ENCODE assay signal across 10 cellular contexts in the genomic region with DNA sequence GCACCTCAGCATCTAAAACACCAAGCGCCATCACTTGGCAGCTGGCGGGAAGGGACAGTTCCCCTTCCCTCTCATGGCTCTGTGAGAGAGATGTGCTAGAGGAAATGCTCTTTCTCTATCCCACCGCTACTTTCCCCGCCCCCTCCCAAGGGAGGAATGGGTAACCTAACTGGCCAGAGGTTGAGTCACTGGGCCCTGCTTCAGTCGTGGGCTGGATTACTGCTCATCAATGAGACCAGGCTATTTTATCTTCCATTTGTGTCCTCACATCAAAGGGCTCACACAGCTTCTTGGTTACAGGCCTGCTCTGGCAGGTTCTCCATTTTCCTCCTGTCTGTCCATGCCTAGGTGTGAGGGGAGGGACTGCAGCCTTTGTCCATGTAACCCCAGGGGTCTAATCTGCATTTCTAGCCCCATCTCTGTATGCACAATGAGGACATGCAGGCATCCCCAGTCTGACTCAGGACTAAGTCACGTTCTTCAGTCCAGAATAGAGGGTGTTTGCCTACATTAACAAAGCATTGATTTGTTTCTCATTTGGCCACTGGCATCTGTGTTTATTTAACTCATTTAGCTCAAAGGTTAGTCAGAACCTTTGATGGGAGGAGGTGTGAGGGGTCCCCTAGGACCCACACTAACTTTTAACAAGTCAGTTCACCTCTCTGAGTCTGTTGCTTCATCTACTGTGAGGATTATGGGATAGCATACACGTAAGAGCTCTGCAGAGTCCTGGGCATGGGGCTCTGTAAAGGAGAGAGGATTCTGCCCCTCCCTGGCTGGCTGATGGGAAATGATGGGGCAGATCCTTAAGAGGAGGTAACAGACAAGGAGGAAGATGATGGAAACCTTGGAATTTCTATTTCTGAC.
A peak's percentile ranks its signal among the peaks of the same experiment; 100 is the strongest.
DNase-seq lines count a peak whose midpoint lies in the region; ATAC-seq and TF ChIP-seq lines count a peak whose summit lies in the region.
"Had no signal": no experiment of that assay in that cellular context is flagged by ENCODE, and none has a peak within 500 bp of the region (broad histone marks: within the 10 kb centered on the region; RNA-seq: fewer than 3 reads in every experiment).

No MANE protein-coding gene starts in this region.

- CTCF ChIA-PET in SK-N-SH (lab: Yijun Ruan, JAX), result interaction anchor here (1.4 kb wide), 1 partner anchor 392 kb away, joined by 4 read pairs; no protein-coding TSS in a partner anchor

- H3K4me2 ChIP-seq in SK-N-SH (peak overlapping the region; percentile 37), smooth muscle cell (peak overlapping the region; percentile 39)

- POLR2A ChIA-PET in SK-N-SH (lab: Yijun Ruan, JAX), result no interaction called here

- H3K27ac Mint-ChIP-seq in HFFc6, result peak overlapping the region; percentile 87
- H3K27ac Mint-ChIP-seq: activated CD4-positive, alpha-beta T cell treated with anti-CD3 and anti-CD28 coated beads, Interleukin-2, amount 10 ng/mL, durations not matched to agents 24 days and 14 days had no signal

- H3K9me3 ChIP-seq in SK-N-SH (no peaks in the 10 kb centered on the region), smooth muscle cell (replicated peaks; ENCODE audit: low read depth) (no peaks in the 10 kb centered on the region)
- H3K9me3 ChIP-seq: heart right ventricle, neutrophil had no signal

- intact Hi-C loops in sciatic nerve (cut with DNase I), result no loop called here

- peaks cover 24% of the 10 kb centered on the region for H3F3A ChIP-seq in SK-N-SH (replicated peaks; ENCODE audit: insufficient read depth)
- peaks cover 12% of the 10 kb centered on the region for H3F3A ChIP-seq in smooth muscle cell (ENCODE audit: low read depth)

- H3K27ac ChIP-seq in SK-N-SH (ENCODE audit: low read depth in 2 of 2, low read length in 1 of 2) (peak overlapping the region in 1 of 2 experiments; percentile 68; a peak in 2 of 4 replicates), foreskin keratinocyte (no peak overlapping the region), smooth muscle cell (ENCODE audit: low read depth) (peak overlapping the region; percentile 73)
- H3K27ac ChIP-seq: neutrophil had no signal

- H3K9me2 ChIP-seq in SK-N-SH, result no peaks in the 10 kb centered on the region

- TF ChIP-seq RAD21 in SK-N-SH (IDR thresholded peaks at IDR 0.05; ENCODE audit: low read length), result no peak

- no peaks in the 10 kb centered on the region for H3K79me2 ChIP-seq in SK-N-SH (ENCODE audit: insufficient read depth)
- no peaks in the 10 kb centered on the region for H3K79me2 ChIP-seq in smooth muscle cell (ENCODE audit: low read depth)

- H3K9me3 Mint-ChIP-seq in HFFc6, result no peaks in the 10 kb centered on the region

- DNase-seq in HFFc6 (peak; percentile 60), SK-N-SH (no peak), foreskin keratinocyte (peak; percentile 56 to 65), smooth muscle cell (lab: John Stamatoyannopoulos, UW; ENCODE audit: unreplicated experiment) (no peak), epidermal melanocyte (ENCODE audit: insufficient read length, low spot score) (no peak), sciatic nerve (ENCODE audit: low spot score) (no peak)
- DNase-seq: activated CD4-positive, alpha-beta T cell treated with anti-CD3 and anti-CD28 coated beads, Interleukin-2, amount 10 ng/mL, durations not matched to agents 24 days and 14 days had no signal

- peak; percentile 76 for ATAC-seq in foreskin keratinocyte
- ATAC-seq in HG02840 (IDR thresholded peaks at IDR 0.05; ENCODE audit: low FRiP score, unreplicated experiment), result no peak
- no peak for ATAC-seq in sciatic nerve

- peaks cover 38% of the 10 kb centered on the region for H3K4me1 Mint-ChIP-seq in HFFc6 (ENCODE audit: low read depth)

- peaks cover 49 to 62% of the 10 kb centered on the region in 2 experiments for H3K36me3 ChIP-seq in SK-N-SH (replicated peaks in 1 of 2; ENCODE audit: control insufficient read depth in 1 of 2, insufficient read depth in 2 of 2, low read length in 1 of 2)
- no peaks in the 10 kb centered on the region for H3K36me3 ChIP-seq in smooth muscle cell (ENCODE audit: low read depth)

- peak overlapping the region; percentile 58 for H3K4me3 Mint-ChIP-seq in HFFc6
- H3K4me3 Mint-ChIP-seq: activated CD4-positive, alpha-beta T cell treated with anti-CD3 and anti-CD28 coated beads, Interleukin-2, amount 10 ng/mL, durations not matched to agents 24 days and 14 days had no signal

- H3K9ac ChIP-seq in SK-N-SH, result peak overlapping the region; percentile 17; the same call in 1 of the 2 replicates
- no peak overlapping the region for H3K9ac ChIP-seq in smooth muscle cell (ENCODE audit: low read depth)

- TF ChIP-seq EP300 in SK-N-SH (IDR thresholded peaks at IDR 0.05; ENCODE audit: borderline replicate concordance in 1 of 2, low read depth in 1 of 2, low read length in 1 of 2), result no peak

- TF ChIP-seq CTCF in HFFc6 (IDR thresholded peaks at IDR 0.05) (no peak), SK-N-SH (IDR thresholded peaks at IDR 0.05) (no peak), foreskin keratinocyte (conservative IDR thresholded peaks at IDR 0.05) (no peak), smooth muscle cell (IDR thresholded peaks at IDR 0.05; ENCODE audit: borderline replicate concordance, insufficient read depth, poor library complexity, severe bottlenecking) (no peak)

- H3K4me1 ChIP-seq in SK-N-SH (ENCODE audit: control insufficient read depth in 1 of 2, insufficient read depth in 2 of 2, low read depth in 1 of 2, low read length in 1 of 2) (peaks cover 0 to 16% of the 10 kb centered on the region in 2 experiments; a peak in 1 of 4 replicates), foreskin keratinocyte (no peaks in the 10 kb centered on the region), smooth muscle cell (ENCODE audit: low read depth) (peaks cover 15% of the 10 kb centered on the region)

- peaks cover 25% of the 10 kb centered on the region for H3K36me3 Mint-ChIP-seq in HFFc6 (ENCODE audit: low read depth)

- H2AFZ ChIP-seq in SK-N-SH (ENCODE audit: low read depth) (no peak overlapping the region), smooth muscle cell (ENCODE audit: low read depth) (no peak overlapping the region)

- H3K4me3 ChIP-seq in SK-N-SH (ENCODE audit: low read depth in 2 of 2, low read length in 1 of 2) (no peak overlapping the region), smooth muscle cell (no peak overlapping the region)
- H3K4me3 ChIP-seq: heart right ventricle had no signal

- no peaks in the 10 kb centered on the region; the same call in 1 of the 2 replicates for H3K27me3 Mint-ChIP-seq in HFFc6 (ENCODE audit: insufficient read depth)
- H3K27me3 Mint-ChIP-seq: activated CD4-positive, alpha-beta T cell treated with anti-CD3 and anti-CD28 coated beads, Interleukin-2, amount 10 ng/mL, durations not matched to agents 24 days and 14 days had no signal

- 55% methylated on average over 7 of the region's 7 CpGs for WGBS in SK-N-SH (ENCODE audit: low lambda C conversion rate)
- WGBS in smooth muscle cell (ENCODE audit: low lambda C conversion rate), result 24% methylated on average over 7 of the region's 7 CpGs

- no peaks in the 10 kb centered on the region for H4K20me1 ChIP-seq in SK-N-SH (ENCODE audit: insufficient read depth)
- H4K20me1 ChIP-seq in smooth muscle cell (ENCODE audit: low read depth), result no peaks in the 10 kb centered on the region

- H3K27me3 ChIP-seq in SK-N-SH (ENCODE audit: insufficient read depth) (no peaks in the 10 kb centered on the region), foreskin keratinocyte (no peaks in the 10 kb centered on the region), smooth muscle cell (ENCODE audit: low read depth) (no peaks in the 10 kb centered on the region)
- H3K27me3 ChIP-seq: heart right ventricle, neutrophil had no signal

TF ChIP-seq in SK-N-SH, 30 proteins besides CTCF, POLR2A, EP300 and RAD21:
- no peak for TF ChIP-seq IRF3 (IDR thresholded peaks at IDR 0.05; ENCODE audit: low read depth, low read length)
- peak; percentile 13; the same call in 1 of the 2 replicates for TF ChIP-seq JUND (IDR thresholded peaks at IDR 0.05)
- peak; percentile 35; the same call in 1 of the 2 replicates for TF ChIP-seq FOSL2 (IDR thresholded peaks at IDR 0.05; ENCODE audit: borderline replicate concordance, low read depth)
- TF ChIP-seq SMC3 (IDR thresholded peaks at IDR 0.05; ENCODE audit: low read depth, low read length), result no peak
- TF ChIP-seq TCF12 (IDR thresholded peaks at IDR 0.05), result peak; percentile 51; the same call in 1 of the 2 replicates
TF ChIP-seq in SK-N-SH: peak in this region for 3.

Comparison
In these comparisons a context has a peak if more than half of its experiments do, and no peak if none do; other contexts are left out.
1. DNase-seq: peak in HFFc6 (single experiment) and foreskin keratinocyte (2 of 2); none in SK-N-SH (single experiment), smooth muscle cell (single experiment), epidermal melanocyte (single experiment) and sciatic nerve (single experiment).